In the genomic region with DNA sequence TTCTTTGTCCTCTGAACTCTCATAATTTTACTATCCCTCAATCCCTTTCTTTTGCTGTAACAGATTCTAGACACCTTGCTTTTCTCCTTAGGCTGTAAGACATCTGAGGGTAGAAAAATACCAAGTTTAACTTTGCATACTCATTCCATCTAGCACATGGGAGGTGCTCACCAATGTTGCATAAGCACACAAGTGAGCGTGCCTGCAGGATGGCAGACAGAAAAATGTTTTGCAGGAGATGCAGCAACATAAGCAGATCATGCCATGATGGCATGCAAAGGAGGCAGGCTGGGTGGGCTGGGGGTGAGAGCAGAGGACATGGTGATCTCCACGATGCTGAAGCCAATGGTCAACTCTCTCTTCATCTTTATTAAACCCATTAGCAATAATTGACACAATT, we compare ENCODE assay signal across 21 cellular contexts.
"Had no signal": no experiment of that assay in that cellular context is flagged by ENCODE, and none has a peak within 500 bp of the region (broad histone marks: within the 10 kb centered on the region; RNA-seq: fewer than 3 reads in every experiment).

No MANE protein-coding gene starts in this region.

- H3K4me2 ChIP-seq: hepatocyte had no signal

- H3K4me3 Mint-ChIP-seq: activated naive CD8-positive, alpha-beta T cell; activated T-helper 1 cell treated with anti-CD3 and anti-CD28 coated beads, Interleukin-12 subunit alpha, Interleukin-12 subunit beta, Interleukin-2, Interleukin-4 antibody, amounts not matched to agents 30 ng/mL and 10 ng/mL and 1 ng/mL, durations not matched to agents 14 hours and 24 hours and 36 hours; dendritic cell treated with granulocyte-macrophage colony-stimulating factor and Interleukin-4, amounts not matched to agents 40 ng/mL and 50 ng/mL, for 4 days; neural crest cell; stimulated activated naive CD8-positive, alpha-beta T cell treated with anti-CD3 and anti-CD28 coated beads, Interleukin-15, amount 100 ng/mL, for 72 hours; T-helper 17 cell had no signal

- H3K27ac ChIP-seq: body of pancreas, esophagus muscularis mucosa, hepatocyte, prostate gland, testis, upper lobe of left lung, VCaP had no signal

- FAIRE-seq: endothelial cell of umbilical vein, islet of Langerhans had no signal

- H3K27me3 ChIP-seq: body of pancreas, esophagus muscularis mucosa, hepatocyte, testis, upper lobe of left lung had no signal

- H2AFZ ChIP-seq: hepatocyte had no signal

- H3K36me3 Mint-ChIP-seq: activated naive CD8-positive, alpha-beta T cell had no signal

- H3K4me3 ChIP-seq: body of pancreas, esophagus muscularis mucosa, hepatocyte, lung, prostate gland, testis, upper lobe of left lung had no signal

- DNase-seq: activated CD4-positive, alpha-beta T cell treated with anti-CD3 and anti-CD28 coated beads, Interleukin-2, amount 50 U/mL, for 48 hours; amniotic stem cell; body of pancreas; cerebellar nuclear complex; effector memory CD4-positive, alpha-beta T cell; left colon; stimulated activated naive CD8-positive, alpha-beta T cell treated with anti-CD3 and anti-CD28 coated beads, Interleukin-15, amount 100 ng/mL, for 72 hours; T-helper 17 cell; upper lobe of left lung had no signal

- H3K9me3 Mint-ChIP-seq: activated T-helper 1 cell treated with anti-CD3 and anti-CD28 coated beads, Interleukin-12 subunit alpha, Interleukin-12 subunit beta, Interleukin-2, Interleukin-4 antibody, amounts not matched to agents 30 ng/mL and 10 ng/mL and 1 ng/mL, durations not matched to agents 14 hours and 24 hours and 36 hours; dendritic cell treated with granulocyte-macrophage colony-stimulating factor and Interleukin-4, amounts not matched to agents 40 ng/mL and 50 ng/mL, for 4 days; neural crest cell; stimulated activated naive CD8-positive, alpha-beta T cell treated with anti-CD3 and anti-CD28 coated beads, Interleukin-15, amount 100 ng/mL, for 72 hours had no signal

- H3K79me2 ChIP-seq: hepatocyte had no signal

- H3K27ac Mint-ChIP-seq: activated naive CD8-positive, alpha-beta T cell; activated T-helper 1 cell treated with anti-CD3 and anti-CD28 coated beads, Interleukin-12 subunit alpha, Interleukin-12 subunit beta, Interleukin-2, Interleukin-4 antibody, amounts not matched to agents 30 ng/mL and 10 ng/mL and 1 ng/mL, durations not matched to agents 14 hours and 24 hours and 36 hours; stimulated activated naive CD8-positive, alpha-beta T cell treated with anti-CD3 and anti-CD28 coated beads, Interleukin-15, amount 100 ng/mL, for 72 hours; T-helper 17 cell had no signal

- H3K27me3 Mint-ChIP-seq: dendritic cell treated with granulocyte-macrophage colony-stimulating factor and Interleukin-4, amounts not matched to agents 40 ng/mL and 50 ng/mL, for 4 days had no signal

- H3K36me3 ChIP-seq: prostate gland, upper lobe of left lung had no signal

- ATAC-seq: body of pancreas; left colon; stimulated activated naive CD8-positive, alpha-beta T cell treated with anti-CD3 and anti-CD28 coated beads, Interleukin-15, amount 100 ng/mL, for 72 hours; T-helper 17 cell had no signal

- H3K9me3 ChIP-seq: body of pancreas, esophagus muscularis mucosa, prostate gland, testis, upper lobe of left lung had no signal

- H3K4me1 ChIP-seq: prostate gland had no signal
